In genomic region chr10:25699631-25700030, GRCh38 we compare ENCODE assay signal across 8 cellular contexts.
"Had no signal": no experiment of that assay in that cellular context is flagged by ENCODE, and none has a peak within 500 bp of the region (broad histone marks: within the 10 kb centered on the region; RNA-seq: fewer than 3 reads in every experiment).

No MANE protein-coding gene starts in this region.

- DNase-seq: GM23248, GOT3, H7, HFFc6, IMR-90 had no signal

- ATAC-seq: HCT116, K562 had no signal

- H3K9me3 ChIP-seq: HAP-1 had no signal

- H3K27ac Mint-ChIP-seq: HFFc6 had no signal

- H3K4me1 ChIP-seq: HAP-1 had no signal

- H3K4me3 ChIP-seq: GM23248, HAP-1, K562 had no signal

- H3K4me3 Mint-ChIP-seq: HFFc6 had no signal

- H3K36me3 ChIP-seq: HAP-1 had no signal

- H3K27ac ChIP-seq: GM23248 had no signal
